14 cellular contexts compared by ENCODE assay signal in genomic region chr2:53630001-53630606, GRCh38.
"Had no signal": no experiment of that assay in that cellular context is flagged by ENCODE, and none has a peak within 500 bp of the region (broad histone marks: within the 10 kb centered on the region; RNA-seq: fewer than 3 reads in every experiment).

No MANE protein-coding gene starts in this region.

- ATAC-seq: activated T-helper 17 cell treated with anti-CD3 and anti-CD28 coated beads, Interleukin-2, amount 50 U/mL, for 72 hours; body of pancreas; gastroesophageal sphincter; heart left ventricle; natural killer cell had no signal

- H3K27ac ChIP-seq: body of pancreas, gastroesophageal sphincter, heart left ventricle, thyroid gland, WERI-Rb-1 had no signal

- DNase-seq: activated CD4-positive, alpha-beta T cell treated with anti-CD3 and anti-CD28 coated beads, Interleukin-2, amount 50 U/mL, for 48 hours; activated naive CD4-positive, alpha-beta T cell treated with Interleukin-2 at 50 U/mL for 16 hours; activated T-cell treated with anti-CD3 and anti-CD28 coated beads for 4 hours; body of pancreas; cortex of kidney; heart left ventricle; natural killer cell; stimulated activated CD4-positive, alpha-beta T cell treated with anti-CD3 and anti-CD28 coated beads, Interleukin-12 subunit alpha, Interleukin-12 subunit beta, amount 100 ng/mL, for 4 hours; stimulated activated CD4-positive, alpha-beta T cell treated with anti-CD3 and anti-CD28 coated beads, Interleukin-1b, Interleukin-23, amount 100 ng/mL, for 48 hours; stimulated activated naive CD4-positive, alpha-beta T cell treated with Interleukin-2 at 50 U/mL for 16 hours; thyroid gland; WERI-Rb-1 had no signal

- H3K4me1 ChIP-seq: body of pancreas, gastroesophageal sphincter, heart left ventricle, thyroid gland had no signal

- H3K4me3 ChIP-seq: body of pancreas, gastroesophageal sphincter, heart left ventricle, thyroid gland had no signal

- H3K27me3 ChIP-seq: body of pancreas, gastroesophageal sphincter, heart left ventricle, thyroid gland had no signal

- H3K9me3 ChIP-seq: body of pancreas, gastroesophageal sphincter, heart left ventricle, thyroid gland had no signal

- H3K36me3 ChIP-seq: gastroesophageal sphincter, heart left ventricle, thyroid gland, WERI-Rb-1 had no signal
